In the genomic region with DNA sequence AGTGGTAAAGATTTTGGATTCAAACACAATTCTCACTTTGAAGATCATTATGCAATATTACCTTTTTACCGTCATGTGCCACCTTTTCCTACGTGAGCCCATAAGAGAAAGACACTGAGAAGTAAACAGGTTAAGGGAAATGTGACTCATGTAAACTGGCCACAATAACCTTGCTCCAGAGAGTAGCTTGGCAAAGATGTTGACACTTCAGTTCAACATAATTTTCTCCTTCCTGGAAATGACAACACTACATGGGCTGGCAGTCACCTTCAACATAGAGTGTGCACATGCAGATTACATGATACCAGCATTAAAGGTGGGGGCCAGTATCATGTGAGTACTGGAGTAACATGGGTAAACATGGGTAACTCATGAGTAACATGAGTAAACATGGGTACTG, we compare ENCODE assay signal across 15 cellular contexts.
DNase-seq lines count a peak whose midpoint lies in the region; ATAC-seq, FAIRE-seq and TF ChIP-seq lines count a peak whose summit lies in the region.
"Had no signal": no experiment of that assay in that cellular context is flagged by ENCODE, and none has a peak within 500 bp of the region (broad histone marks: within the 10 kb centered on the region; RNA-seq: fewer than 3 reads in every experiment).

No MANE protein-coding gene starts in this region.

- DNase-seq in DMS53 (lab: John Stamatoyannopoulos, UW) (peak; percentile 6), DMS53 treated with DMSO at 0.1 percent for 48 hours (lab: John Stamatoyannopoulos, UW; ENCODE audit: unreplicated experiment) (no peak), RPMI7951 (ENCODE audit: low read depth) (peak; percentile 36), endothelial cell of umbilical vein (ENCODE audit: low read depth, low spot score) (peak; percentile 70), NCI-H345 (lab: John Stamatoyannopoulos, UW) (no peak), Kasumi-1 (lab: John Stamatoyannopoulos, UW) (no peak)
- no peak for DNase-seq in natural killer cell treated with Interleukin-12 subunit alpha and Interleukin-12 subunit beta and Interleukin-15 and Interleukin-18, amount 100 ng/mL, for 72 hours (ENCODE audit: low spot score)
- no peak for DNase-seq in activated effector memory CD4-positive, alpha-beta T cell treated with Interleukin-2 at 50 U/mL for 16 hours
- DNase-seq: 8988T; activated CD4-positive, CD25-positive, alpha-beta regulatory T cell; activated gamma-delta T cell; NCI-H2171; testis had no signal

- H3K27me3 ChIP-seq in endothelial cell of umbilical vein (ENCODE audit: control insufficient read depth in 2 of 2, insufficient read depth in 2 of 2, low read length in 2 of 2), result no peaks in the 10 kb centered on the region
- H3K27me3 ChIP-seq: testis had no signal

- H2AFZ ChIP-seq in endothelial cell of umbilical vein (ENCODE audit: low read depth, low read length), result no peak overlapping the region

- H3K4me2 ChIP-seq in endothelial cell of umbilical vein (ENCODE audit: insufficient read depth, low read length), result no peak overlapping the region

- BruUV-seq in endothelial cell of umbilical vein (replicated peaks; lab: Mats Ljungman, UMichigan), result no TSS peak

- peak overlapping the region; percentile 57 to 85 for H3K27ac Mint-ChIP-seq in natural killer cell treated with Interleukin-12 subunit alpha and Interleukin-12 subunit beta and Interleukin-15 and Interleukin-18, amount 100 ng/mL, for 72 hours

- H3K4me3 ChIP-seq in endothelial cell of umbilical vein (replicated peaks in 1 of 3; ENCODE audit: insufficient read depth in 1 of 3, low read depth in 1 of 3, low read length in 3 of 3), result no peak overlapping the region
- H3K4me3 ChIP-seq: testis had no signal

- H3K9me1 ChIP-seq in endothelial cell of umbilical vein (replicated peaks; ENCODE audit: control insufficient read depth, extremely low read depth, insufficient read depth, low read length), result no peaks in the 10 kb centered on the region

- TF ChIP-seq POLR2A in endothelial cell of umbilical vein (IDR thresholded peaks at IDR 0.05; ENCODE audit: low read depth, low read length), result no peak

- intact Hi-C loops in endothelial cell of umbilical vein (cut with micrococcal nuclease), result no loop called here

- peaks cover 47 to 50% of the 10 kb centered on the region in 2 donors for H3K4me1 Mint-ChIP-seq in natural killer cell treated with Interleukin-12 subunit alpha and Interleukin-12 subunit beta and Interleukin-15 and Interleukin-18, amount 100 ng/mL, for 72 hours (ENCODE audit: low read depth in 2 of 2)

- FAIRE-seq in endothelial cell of umbilical vein (lab: Jason Lieb, UNC), result peak; percentile 73
- FAIRE-seq: keratinocyte had no signal

- H3K9me3 Mint-ChIP-seq in natural killer cell treated with Interleukin-12 subunit alpha and Interleukin-12 subunit beta and Interleukin-15 and Interleukin-18, amount 100 ng/mL, for 72 hours, result no peaks in the 10 kb centered on the region
- H3K9me3 Mint-ChIP-seq: nephron had no signal

- no peaks in the 10 kb centered on the region for H3K9me3 ChIP-seq in endothelial cell of umbilical vein (replicated peaks; ENCODE audit: control insufficient read depth, insufficient read depth, low read length)
- H3K9me3 ChIP-seq: testis had no signal

- no peaks in the 10 kb centered on the region for H3K27me3 Mint-ChIP-seq in natural killer cell treated with Interleukin-12 subunit alpha and Interleukin-12 subunit beta and Interleukin-15 and Interleukin-18, amount 100 ng/mL, for 72 hours

- no peaks in the 10 kb centered on the region for H3K79me2 ChIP-seq in endothelial cell of umbilical vein (ENCODE audit: control insufficient read depth, insufficient read depth, low read length)

- no peak overlapping the region for H3K27ac ChIP-seq in endothelial cell of umbilical vein (ENCODE audit: insufficient read depth, low read depth, low read length)
- H3K27ac ChIP-seq: testis had no signal

- H3K36me3 Mint-ChIP-seq in natural killer cell treated with Interleukin-12 subunit alpha and Interleukin-12 subunit beta and Interleukin-15 and Interleukin-18, amount 100 ng/mL, for 72 hours, result peaks cover 31% of the 10 kb centered on the region

- peaks cover 1 to 2% of the 10 kb centered on the region in 2 experiments for H3K36me3 ChIP-seq in endothelial cell of umbilical vein (ENCODE audit: control insufficient read depth in 2 of 2, extremely low read depth in 1 of 2, insufficient read depth in 2 of 2, low read length in 2 of 2)

- no peaks in the 10 kb centered on the region for H4K20me1 ChIP-seq in endothelial cell of umbilical vein (replicated peaks; ENCODE audit: control insufficient read depth, extremely low read depth, insufficient read depth, low read length)

- POLR2A ChIA-PET in endothelial cell of umbilical vein (lab: Charles Lee), result interaction anchor here (0.6 kb wide), 1 partner anchor 14 kb away, joined by 4 read pairs; no protein-coding TSS in a partner anchor

- CTCF ChIA-PET in endothelial cell of umbilical vein (lab: Charles Lee), result interaction anchor here (1.4 to 1.8 kb wide), 3 partner anchors 17 to 882 kb away, joined by 3 to 6 read pairs (median 4); no protein-coding TSS in a partner anchor

- H3K4me3 Mint-ChIP-seq in natural killer cell treated with Interleukin-12 subunit alpha and Interleukin-12 subunit beta and Interleukin-15 and Interleukin-18, amount 100 ng/mL, for 72 hours, result peak overlapping the region; percentile 71
- H3K4me3 Mint-ChIP-seq: nephron had no signal

- TF ChIP-seq CTCF in endothelial cell of umbilical vein (IDR thresholded peaks at IDR 0.05; ENCODE audit: extremely low read depth in 1 of 2, insufficient read depth in 1 of 2, low read depth in 1 of 2, low read length in 2 of 2), result no peak

- peak; percentile 73 to 78 for ATAC-seq in natural killer cell treated with Interleukin-12 subunit alpha and Interleukin-12 subunit beta and Interleukin-15 and Interleukin-18, amount 100 ng/mL, for 72 hours

- H3K4me1 ChIP-seq in endothelial cell of umbilical vein (ENCODE audit: control insufficient read depth, extremely low read depth, insufficient read depth, low read length), result peaks cover 5% of the 10 kb centered on the region

- H3K9ac ChIP-seq in endothelial cell of umbilical vein (replicated peaks; ENCODE audit: extremely low read depth, insufficient read depth, low read length), result no peak overlapping the region

- dilution Hi-C loops in endothelial cell of umbilical vein (cut with MboI; ENCODE audit: extremely low pct_ligation_motif_present, low sequenced_read_pairs), result no loop called here

TF ChIP-seq in endothelial cell of umbilical vein, 7 proteins besides CTCF, POLR2A, EP300 and RAD21:
- TF ChIP-seq JUN (IDR thresholded peaks at IDR 0.05; ENCODE audit: borderline replicate concordance, insufficient read depth, insufficient read length, low read depth) (peak; percentile 18), POLR2AphosphoS5 (IDR thresholded peaks at IDR 0.05; ENCODE audit: insufficient read depth, low read depth, low read length) (no peak)

Comparison
In these comparisons a context has a peak if more than half of its experiments do, and no peak if none do; other contexts are left out.
1. DNase-seq: peak in DMS53 (single experiment), RPMI7951 (single experiment) and endothelial cell of umbilical vein (single experiment); none in DMS53 treated with DMSO at 0.1 percent for 48 hours (single experiment), natural killer cell treated with Interleukin-12 subunit alpha and Interleukin-12 subunit beta and Interleukin-15 and Interleukin-18, amount 100 ng/mL, for 72 hours (single experiment), activated effector memory CD4-positive, alpha-beta T cell treated with Interleukin-2 at 50 U/mL for 16 hours (single experiment), NCI-H345 (single experiment) and Kasumi-1 (0 of 2).